12 cellular contexts compared by ENCODE assay signal in the genomic region with DNA sequence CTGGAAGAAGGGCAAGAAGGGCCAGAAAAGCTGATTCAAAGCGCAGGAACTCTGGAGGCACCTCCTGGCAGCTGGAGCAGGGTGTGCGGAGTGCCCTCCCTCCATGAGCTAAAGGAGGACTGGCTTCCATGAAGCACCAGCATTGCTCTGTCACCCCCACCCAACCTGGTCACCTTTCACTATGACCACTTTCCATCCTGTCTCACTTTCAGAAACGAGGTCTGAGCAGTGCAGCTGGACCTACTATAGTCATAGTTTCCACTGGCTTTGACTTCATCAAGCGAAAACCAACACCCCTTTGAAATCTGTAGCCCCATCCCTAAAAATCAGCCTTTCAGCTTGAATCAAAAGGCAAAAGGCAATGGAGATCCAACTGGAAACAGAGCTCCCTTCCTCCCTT.
A peak's percentile ranks its signal among the peaks of the same experiment; 100 is the strongest.
DNase-seq lines count a peak whose midpoint lies in the region; ATAC-seq, FAIRE-seq and TF ChIP-seq lines count a peak whose summit lies in the region.
"Had no signal": no experiment of that assay in that cellular context is flagged by ENCODE, and none has a peak within 500 bp of the region (broad histone marks: within the 10 kb centered on the region; RNA-seq: fewer than 3 reads in every experiment).

No MANE protein-coding gene starts in this region.

- intact Hi-C loops in aorta (cut with DNase I) = no loop called here
- intact Hi-C loops in pancreas (cut with DNase I) = no loop called here

- H3K27me3 ChIP-seq in CD8-positive, alpha-beta memory T cell (ENCODE audit: insufficient read depth, low read length, poor library complexity, severe bottlenecking) = no peaks in the 10 kb centered on the region
- H3K27me3 ChIP-seq in aorta (ENCODE audit: control insufficient read depth in 1 of 2, insufficient read depth in 2 of 2, low read length in 1 of 2) (peaks cover 0 to 4% of the 10 kb centered on the region in 2 donors), pancreas (no peaks in the 10 kb centered on the region), GM23338 (ENCODE audit: insufficient read depth) (no peaks in the 10 kb centered on the region)

- H3K36me3 ChIP-seq in CD8-positive, alpha-beta memory T cell (ENCODE audit: insufficient read depth, low read length) = no peaks in the 10 kb centered on the region
- no peaks in the 10 kb centered on the region for H3K36me3 ChIP-seq in aorta (ENCODE audit: control insufficient read depth in 1 of 2, insufficient read depth in 2 of 2, low read length in 1 of 2)
- no peaks in the 10 kb centered on the region for H3K36me3 ChIP-seq in pancreas
- H3K36me3 ChIP-seq in GM23338 (ENCODE audit: insufficient read depth) = no peaks in the 10 kb centered on the region
- H3K36me3 ChIP-seq: suprapubic skin had no signal

- FAIRE-seq in pancreas (lab: Jason Lieb, UNC) = no peak

- CTCF ChIA-PET in CD8-positive, alpha-beta memory T cell (lab: Charles Lee) = interaction anchor here (0.7 to 3.0 kb wide), 7 partner anchors 11 to 208 kb away, joined by 3 to 10 read pairs (median 4); no protein-coding TSS in a partner anchor

- H3K9me3 ChIP-seq in CD8-positive, alpha-beta memory T cell (ENCODE audit: low read length) = no peaks in the 10 kb centered on the region
- H3K9me3 ChIP-seq in aorta (ENCODE audit: control insufficient read depth, low read length) (no peaks in the 10 kb centered on the region), pancreas (no peaks in the 10 kb centered on the region)
- H3K9me3 ChIP-seq: suprapubic skin had no signal

- H3K79me2 ChIP-seq in GM23338 (replicated peaks; ENCODE audit: insufficient read depth) = no peaks in the 10 kb centered on the region

- H4K20me1 ChIP-seq in GM23338 (replicated peaks; ENCODE audit: insufficient read depth) = no peaks in the 10 kb centered on the region

- ATAC-seq in GM18907 (IDR thresholded peaks at IDR 0.05; ENCODE audit: unreplicated experiment) = peak; percentile 89
- peak; percentile 80 for ATAC-seq in HG02623 (IDR thresholded peaks at IDR 0.05; ENCODE audit: unreplicated experiment)
- ATAC-seq in HG03520 (IDR thresholded peaks at IDR 0.05; ENCODE audit: unreplicated experiment) = peak; percentile 85
- no peak for ATAC-seq in aorta (ENCODE audit: low FRiP score)
- ATAC-seq in pancreas = no peak
- ATAC-seq in GM23338 = no peak

- H3K4me1 ChIP-seq in CD8-positive, alpha-beta memory T cell (ENCODE audit: insufficient read depth, low read length) = peaks cover 69% of the 10 kb centered on the region
- no peaks in the 10 kb centered on the region for H3K4me1 ChIP-seq in aorta (ENCODE audit: control insufficient read depth in 1 of 2, insufficient read depth in 2 of 2, low read length in 2 of 2)
- H3K4me1 ChIP-seq in pancreas = no peaks in the 10 kb centered on the region
- no peaks in the 10 kb centered on the region for H3K4me1 ChIP-seq in GM23338 (ENCODE audit: insufficient read depth)
- H3K4me1 ChIP-seq: suprapubic skin had no signal

- no peak overlapping the region for H2AFZ ChIP-seq in GM23338

- DNase-seq in CD8-positive, alpha-beta memory T cell = no peak
- DNase-seq in aorta = no peak
- DNase-seq in inferior parietal cortex (ENCODE audit: extremely low spot score) = no peak
- DNase-seq in pancreas = no peak
- DNase-seq in GM23338 (ENCODE audit: low spot score) = no peak
- DNase-seq: activated B cell treated with CpG ODN at 0.5 μM for 24 hours, C1 segment of cervical spinal cord had no signal

- peak overlapping the region in 5 of 8 donors; percentile 4 to 90 (median 57) for H3K27ac Mint-ChIP-seq in CD8-positive, alpha-beta memory T cell
- no peak overlapping the region for H3K27ac Mint-ChIP-seq in GM23338
- H3K27ac Mint-ChIP-seq: activated B cell treated with CpG ODN at 0.5 μM for 24 hours had no signal

- peak overlapping the region; percentile 38 for H3K4me3 ChIP-seq in CD8-positive, alpha-beta memory T cell (ENCODE audit: low read length)
- H3K4me3 ChIP-seq in aorta (ENCODE audit: low read length in 2 of 2) (no peak overlapping the region), pancreas (no peak overlapping the region), GM23338 (no peak overlapping the region)
- H3K4me3 ChIP-seq: suprapubic skin had no signal

- peak overlapping the region in 1 of 7 donors; percentile 59 for H3K4me3 Mint-ChIP-seq in CD8-positive, alpha-beta memory T cell
- no peak overlapping the region for H3K4me3 Mint-ChIP-seq in GM23338
- H3K4me3 Mint-ChIP-seq: activated B cell treated with CpG ODN at 0.5 μM for 24 hours, brain had no signal

- no peak overlapping the region for H3K4me2 ChIP-seq in GM23338

- H3K4me1 Mint-ChIP-seq in CD8-positive, alpha-beta memory T cell = peaks cover 21 to 35% (median 29%) of the 10 kb centered on the region in 3 donors
- no peaks in the 10 kb centered on the region for H3K4me1 Mint-ChIP-seq in GM23338
- H3K4me1 Mint-ChIP-seq: activated B cell treated with CpG ODN at 0.5 μM for 24 hours had no signal

- 81 to 84% methylated on average over 4 of the region's 4 CpGs for WGBS in aorta, 2 donors
- 84% methylated on average over 4 of the region's 4 CpGs for WGBS in pancreas, 2 donors

- H3K36me3 Mint-ChIP-seq in CD8-positive, alpha-beta memory T cell = no peaks in the 10 kb centered on the region
- H3K36me3 Mint-ChIP-seq in GM23338 (ENCODE audit: low read depth) = no peaks in the 10 kb centered on the region
- H3K36me3 Mint-ChIP-seq: brain had no signal

- POLR2A ChIA-PET in CD8-positive, alpha-beta memory T cell (lab: Charles Lee) = no interaction called here

- H3K9me3 Mint-ChIP-seq in CD8-positive, alpha-beta memory T cell = no peaks in the 10 kb centered on the region
- no peaks in the 10 kb centered on the region for H3K9me3 Mint-ChIP-seq in GM23338
- H3K9me3 Mint-ChIP-seq: activated B cell treated with CpG ODN at 0.5 μM for 24 hours, brain had no signal

- H3K9me2 ChIP-seq in GM23338 (ENCODE audit: insufficient read depth) = 0 out of 2 replicates have a peak, but pooled peaks cover 4% of the 10 kb centered on the region

- TF ChIP-seq CTCF in pancreas (IDR thresholded peaks at IDR 0.05) (no peak), GM23338 (conservative IDR thresholded peaks at IDR 0.05; ENCODE audit: low read depth in 2 of 2) (no peak)

- H3K27me3 Mint-ChIP-seq in CD8-positive, alpha-beta memory T cell = peaks cover 0 to 2% of the 10 kb centered on the region in 2 donors
- H3K27me3 Mint-ChIP-seq in GM23338 (ENCODE audit: insufficient read depth, low read depth, poor library complexity) = peaks cover 2% of the 10 kb centered on the region
- H3K27me3 Mint-ChIP-seq: brain had no signal

- H3F3A ChIP-seq in GM23338 (replicated peaks; ENCODE audit: low read depth) = no peaks in the 10 kb centered on the region

- H3K27ac ChIP-seq in CD8-positive, alpha-beta memory T cell (ENCODE audit: low read depth, low read length) = no peak overlapping the region
- no peak overlapping the region for H3K27ac ChIP-seq in aorta (ENCODE audit: low read depth in 1 of 2, low read length in 2 of 2)
- no peak overlapping the region for H3K27ac ChIP-seq in pancreas
- no peak overlapping the region for H3K27ac ChIP-seq in GM23338 (ENCODE audit: low read depth)
- H3K27ac ChIP-seq: suprapubic skin had no signal

TF ChIP-seq in GM23338, 12 proteins besides CTCF, POLR2A, EP300 and RAD21 (continues in another document):
- TF ChIP-seq EZH2 (IDR thresholded peaks at IDR 0.05; ENCODE audit: low read depth, unreplicated experiment) (no peak), ZNF331 (CRISPR knock-in tag; IDR thresholded peaks at IDR 0.05; ENCODE audit: low read depth) (no peak), NANOG (IDR thresholded peaks at IDR 0.05; ENCODE audit: borderline replicate concordance) (no peak)
- TF ChIP-seq, protein P1, sequence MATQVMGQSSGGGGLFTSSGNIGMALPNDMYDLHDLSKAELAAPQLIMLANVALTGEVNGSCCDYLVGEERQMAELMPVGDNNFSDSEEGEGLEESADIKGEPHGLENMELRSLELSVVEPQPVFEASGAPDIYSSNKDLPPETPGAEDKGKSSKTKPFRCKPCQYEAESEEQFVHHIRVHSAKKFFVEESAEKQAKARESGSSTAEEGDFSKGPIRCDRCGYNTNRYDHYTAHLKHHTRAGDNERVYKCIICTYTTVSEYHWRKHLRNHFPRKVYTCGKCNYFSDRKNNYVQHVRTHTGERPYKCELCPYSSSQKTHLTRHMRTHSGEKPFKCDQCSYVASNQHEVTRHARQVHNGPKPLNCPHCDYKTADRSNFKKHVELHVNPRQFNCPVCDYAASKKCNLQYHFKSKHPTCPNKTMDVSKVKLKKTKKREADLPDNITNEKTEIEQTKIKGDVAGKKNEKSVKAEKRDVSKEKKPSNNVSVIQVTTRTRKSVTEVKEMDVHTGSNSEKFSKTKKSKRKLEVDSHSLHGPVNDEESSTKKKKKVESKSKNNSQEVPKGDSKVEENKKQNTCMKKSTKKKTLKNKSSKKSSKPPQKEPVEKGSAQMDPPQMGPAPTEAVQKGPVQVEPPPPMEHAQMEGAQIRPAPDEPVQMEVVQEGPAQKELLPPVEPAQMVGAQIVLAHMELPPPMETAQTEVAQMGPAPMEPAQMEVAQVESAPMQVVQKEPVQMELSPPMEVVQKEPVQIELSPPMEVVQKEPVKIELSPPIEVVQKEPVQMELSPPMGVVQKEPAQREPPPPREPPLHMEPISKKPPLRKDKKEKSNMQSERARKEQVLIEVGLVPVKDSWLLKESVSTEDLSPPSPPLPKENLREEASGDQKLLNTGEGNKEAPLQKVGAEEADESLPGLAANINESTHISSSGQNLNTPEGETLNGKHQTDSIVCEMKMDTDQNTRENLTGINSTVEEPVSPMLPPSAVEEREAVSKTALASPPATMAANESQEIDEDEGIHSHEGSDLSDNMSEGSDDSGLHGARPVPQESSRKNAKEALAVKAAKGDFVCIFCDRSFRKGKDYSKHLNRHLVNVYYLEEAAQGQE (IDR thresholded peaks at IDR 0.05; ENCODE audit: unreplicated experiment) = no peak
- TF ChIP-seq, protein P2, sequence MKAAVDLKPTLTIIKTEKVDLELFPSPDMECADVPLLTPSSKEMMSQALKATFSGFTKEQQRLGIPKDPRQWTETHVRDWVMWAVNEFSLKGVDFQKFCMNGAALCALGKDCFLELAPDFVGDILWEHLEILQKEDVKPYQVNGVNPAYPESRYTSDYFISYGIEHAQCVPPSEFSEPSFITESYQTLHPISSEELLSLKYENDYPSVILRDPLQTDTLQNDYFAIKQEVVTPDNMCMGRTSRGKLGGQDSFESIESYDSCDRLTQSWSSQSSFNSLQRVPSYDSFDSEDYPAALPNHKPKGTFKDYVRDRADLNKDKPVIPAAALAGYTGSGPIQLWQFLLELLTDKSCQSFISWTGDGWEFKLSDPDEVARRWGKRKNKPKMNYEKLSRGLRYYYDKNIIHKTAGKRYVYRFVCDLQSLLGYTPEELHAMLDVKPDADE (IDR thresholded peaks at IDR 0.05) = no peak

Comparison
In these comparisons a context has a peak if more than half of its experiments do, and no peak if none do; other contexts are left out.
1. ATAC-seq: peak in GM18907 (single experiment), HG02623 (single experiment) and HG03520 (single experiment); none in aorta (single experiment), pancreas (0 of 4) and GM23338 (single experiment).